ENCODE assay signal across 37 cellular contexts in genomic region chr6:13142611-13143010, GRCh38.
"Had no signal": no experiment of that assay in that cellular context is flagged by ENCODE, and none has a peak within 500 bp of the region (broad histone marks: within the 10 kb centered on the region; RNA-seq: fewer than 3 reads in every experiment).

No MANE protein-coding gene starts in this region.

- H3K27me3 Mint-ChIP-seq: activated CD8-positive, alpha-beta T cell treated with anti-CD3 and anti-CD28 coated beads for 36 hours; activated naive CD8-positive, alpha-beta T cell treated with anti-CD3 and anti-CD28 coated beads for 36 hours; brain had no signal

- H3K4me3 ChIP-seq: adrenal gland, cardiac muscle cell had no signal

- H3K4me1 ChIP-seq: adrenal gland had no signal

- H3K9me3 Mint-ChIP-seq: activated B cell treated with CpG ODN at 0.5 μM for 24 hours; activated CD4-positive, alpha-beta memory T cell treated with anti-CD3 and anti-CD28 coated beads for 36 hours; activated CD8-positive, alpha-beta T cell treated with anti-CD3 and anti-CD28 coated beads for 36 hours; activated naive CD4-positive, alpha-beta T cell treated with anti-CD3 and anti-CD28 coated beads for 36 hours; activated naive CD4-positive, alpha-beta T cell treated with anti-CD3 and anti-CD28 coated beads, Interleukin-2, amount 50 U/mL, for 72 hours; activated naive CD8-positive, alpha-beta T cell treated with anti-CD3 and anti-CD28 coated beads for 36 hours; activated T-cell treated with anti-CD3 and anti-CD28 coated beads, Interleukin-2, amount 50 U/mL, for 4 hours; activated T-cell treated with anti-CD3 and anti-CD28 coated beads, Interleukin-2, amount 50 U/mL, for 72 hours; activated T-helper 1 cell treated with anti-CD3 and anti-CD28 coated beads, Interleukin-12 subunit alpha, Interleukin-12 subunit beta, Interleukin-2, Interleukin-4 antibody, amounts not matched to agents 30 ng/mL and 10 ng/mL and 1 ng/mL, durations not matched to agents 14 hours and 24 hours and 36 hours; activated T-helper 17 cell treated with anti-CD3 and anti-CD28 coated beads, Interleukin-2, amount 50 U/mL, for 72 hours; central memory CD8-positive, alpha-beta T cell; T-helper 1 cell treated with Interleukin-12 subunit alpha and Interleukin-12 subunit beta and Interleukin-4 antibody, amounts not matched to agents 30 μg/mL and 1 μg/mL, for 36 hours; T-helper 2 cell treated with Interferon-gamma antibody and Interleukin-4, amounts not matched to agents 5 μg/mL and 100 μg/mL, for 36 hours had no signal

- ATAC-seq: activated CD8-positive, alpha-beta T cell treated with anti-CD3 and anti-CD28 coated beads for 36 hours; activated naive CD4-positive, alpha-beta T cell treated with anti-CD3 and anti-CD28 coated beads, Interleukin-2, amount 50 U/mL, for 72 hours; activated T-cell treated with anti-CD3 and anti-CD28 coated beads, Interleukin-2, amount 50 U/mL, for 4 hours; activated T-cell treated with anti-CD3 and anti-CD28 coated beads, Interleukin-2, amount 50 U/mL, for 72 hours; activated T-helper 17 cell treated with anti-CD3 and anti-CD28 coated beads, Interleukin-2, amount 50 U/mL, for 72 hours had no signal

- H3K9me3 ChIP-seq: adrenal gland had no signal

- H3K27me3 ChIP-seq: adrenal gland, cardiac muscle cell had no signal

- FAIRE-seq: bronchial epithelial cell, TTC549 had no signal

- H3K36me3 ChIP-seq: adrenal gland, cardiac muscle cell had no signal

- DNase-seq: activated B cell treated with CpG ODN at 0.5 μM for 24 hours; activated CD4-positive, alpha-beta memory T cell treated with anti-CD3 and anti-CD28 coated beads for 36 hours; activated CD4-positive, alpha-beta T cell treated with anti-CD3 and anti-CD28 coated beads for 4 hours; activated CD4-positive, alpha-beta T cell treated with anti-CD3 and anti-CD28 coated beads, Interleukin-2, amount 10 ng/mL, durations not matched to agents 24 days and 14 days; activated CD4-positive, alpha-beta T cell treated with anti-CD3 and anti-CD28 coated beads, Interleukin-2, amount 50 U/mL, for 1 hour; activated CD4-positive, alpha-beta T cell treated with anti-CD3 and anti-CD28 coated beads, Interleukin-2, amount 50 U/mL, for 4 hours; activated CD4-positive, CD25-positive, alpha-beta regulatory T cell treated with anti-CD3 and anti-CD28 coated beads, Interleukin-2, amount 50 U/mL, for 72 hours; activated CD8-positive, alpha-beta memory T cell treated with anti-CD3 and anti-CD28 coated beads, Interleukin-2, amount 50 U/mL, for 4 hours; activated CD8-positive, alpha-beta T cell treated with anti-CD3 and anti-CD28 coated beads for 36 hours; activated effector memory CD4-positive, alpha-beta T cell treated with anti-CD3 and anti-CD28 coated beads, Interleukin-2, amount 50 U/mL, for 16 hours; activated gamma-delta T cell treated with Interleukin-2 at 50 U/mL for 16 hours; activated naive CD4-positive, alpha-beta T cell; activated naive CD4-positive, alpha-beta T cell treated with anti-CD3 and anti-CD28 coated beads for 36 hours; activated naive CD4-positive, alpha-beta T cell treated with anti-CD3 and anti-CD28 coated beads, Interleukin-2, amount 50 U/mL, for 16 hours; activated naive CD8-positive, alpha-beta T cell treated with anti-CD3 and anti-CD28 coated beads for 36 hours; activated T-cell treated with anti-CD3 and anti-CD28 coated beads for 4 hours; activated T-cell treated with anti-CD3 and anti-CD28 coated beads, Interleukin-2, amount 50 U/mL, for 1 hour; activated T-cell treated with anti-CD3 and anti-CD28 coated beads, Interleukin-2, amount 50 U/mL, for 4 hours; activated T-cell treated with anti-CD3 and anti-CD28 coated beads, Interleukin-2, amount 50 U/mL, for 72 hours; adrenal gland; amniotic stem cell; aorta; caudate nucleus; cerebellar nuclear complex; T-helper 2 cell; T-helper 9 cell had no signal

- H3K27ac ChIP-seq: adrenal gland, cardiac muscle cell, VCaP had no signal

- H3K27ac Mint-ChIP-seq: activated B cell treated with CpG ODN at 0.5 μM for 24 hours; activated CD4-positive, alpha-beta memory T cell treated with anti-CD3 and anti-CD28 coated beads for 36 hours; activated CD4-positive, alpha-beta T cell treated with anti-CD3 and anti-CD28 coated beads, Interleukin-2, amount 10 ng/mL, durations not matched to agents 24 days and 14 days; activated CD8-positive, alpha-beta T cell treated with anti-CD3 and anti-CD28 coated beads for 36 hours; activated naive CD4-positive, alpha-beta T cell treated with anti-CD3 and anti-CD28 coated beads for 36 hours; activated naive CD4-positive, alpha-beta T cell treated with anti-CD3 and anti-CD28 coated beads, Interleukin-2, amount 50 U/mL, for 72 hours; activated naive CD8-positive, alpha-beta T cell treated with anti-CD3 and anti-CD28 coated beads for 36 hours; activated T-cell treated with anti-CD3 and anti-CD28 coated beads, Interleukin-2, amount 50 U/mL, for 72 hours; activated T-helper 1 cell treated with anti-CD3 and anti-CD28 coated beads, Interleukin-12 subunit alpha, Interleukin-12 subunit beta, Interleukin-2, Interleukin-4 antibody, amounts not matched to agents 30 ng/mL and 10 ng/mL and 1 ng/mL, durations not matched to agents 14 hours and 24 hours and 36 hours; activated T-helper 17 cell treated with anti-CD3 and anti-CD28 coated beads, Interleukin-2, amount 50 U/mL, for 72 hours; T-helper 1 cell treated with Interleukin-12 subunit alpha and Interleukin-12 subunit beta and Interleukin-4 antibody, amounts not matched to agents 30 μg/mL and 1 μg/mL, for 36 hours; T-helper 2 cell treated with Interferon-gamma antibody and Interleukin-4, amounts not matched to agents 5 μg/mL and 100 μg/mL, for 36 hours had no signal

- H3K4me1 Mint-ChIP-seq: activated CD4-positive, alpha-beta T cell treated with anti-CD3 and anti-CD28 coated beads, Interleukin-2, amount 10 ng/mL, durations not matched to agents 24 days and 14 days; activated T-helper 17 cell treated with anti-CD3 and anti-CD28 coated beads, Interleukin-2, amount 50 U/mL, for 72 hours; central memory CD8-positive, alpha-beta T cell had no signal

- H3K4me3 Mint-ChIP-seq: activated B cell treated with CpG ODN at 0.5 μM for 24 hours; activated CD4-positive, alpha-beta memory T cell treated with anti-CD3 and anti-CD28 coated beads for 36 hours; activated CD4-positive, alpha-beta T cell treated with anti-CD3 and anti-CD28 coated beads, Interleukin-2, amount 10 ng/mL, durations not matched to agents 24 days and 14 days; activated CD8-positive, alpha-beta T cell treated with anti-CD3 and anti-CD28 coated beads for 36 hours; activated naive CD4-positive, alpha-beta T cell treated with anti-CD3 and anti-CD28 coated beads for 36 hours; activated naive CD8-positive, alpha-beta T cell treated with anti-CD3 and anti-CD28 coated beads for 36 hours; activated T-cell treated with anti-CD3 and anti-CD28 coated beads, Interleukin-2, amount 50 U/mL, for 4 hours; activated T-cell treated with anti-CD3 and anti-CD28 coated beads, Interleukin-2, amount 50 U/mL, for 72 hours; activated T-helper 1 cell treated with anti-CD3 and anti-CD28 coated beads, Interleukin-12 subunit alpha, Interleukin-12 subunit beta, Interleukin-2, Interleukin-4 antibody, amounts not matched to agents 30 ng/mL and 10 ng/mL and 1 ng/mL, durations not matched to agents 14 hours and 24 hours and 36 hours; activated T-helper 17 cell treated with anti-CD3 and anti-CD28 coated beads, Interleukin-2, amount 50 U/mL, for 72 hours; brain; central memory CD8-positive, alpha-beta T cell; T-helper 1 cell treated with Interleukin-12 subunit alpha and Interleukin-12 subunit beta and Interleukin-4 antibody, amounts not matched to agents 30 μg/mL and 1 μg/mL, for 36 hours; T-helper 2 cell treated with Interferon-gamma antibody and Interleukin-4, amounts not matched to agents 5 μg/mL and 100 μg/mL, for 36 hours had no signal

- H3K36me3 Mint-ChIP-seq: activated CD4-positive, alpha-beta memory T cell treated with anti-CD3 and anti-CD28 coated beads for 36 hours; activated naive CD4-positive, alpha-beta T cell treated with anti-CD3 and anti-CD28 coated beads, Interleukin-2, amount 50 U/mL, for 72 hours; activated naive CD8-positive, alpha-beta T cell treated with anti-CD3 and anti-CD28 coated beads for 36 hours; brain had no signal
